Comparison of ENCODE assay signal across 8 cellular contexts in genomic region chr9:83957029-83957513, GRCh38. TPM values are rescaled to one million over a fixed set of nuclear protein-coding genes. Genes with fewer than 3 reads are reported as not detected.
DNase-seq lines count a peak whose midpoint lies in the region; ATAC-seq and TF ChIP-seq lines count a peak whose summit lies in the region.

No MANE protein-coding gene starts in this region.

- peak overlapping the region; percentile 89 for H3K4me3 ChIP-seq in CD4-positive, CD25-positive, alpha-beta regulatory T cell (ENCODE audit: low read depth, low read length)
- peak overlapping the region; percentile 78 for H3K4me3 ChIP-seq in choroid plexus epithelial cell (ENCODE audit: low read depth, low read length)

- peaks cover 0 to 26% (median 14%) of the 10 kb centered on the region in 4 donors for H3K4me1 Mint-ChIP-seq in CD4-positive, CD25-positive, alpha-beta regulatory T cell
- H3K4me1 Mint-ChIP-seq in IgD-negative memory B cell, result peaks cover 14 to 16% (median 14%) of the 10 kb centered on the region in 3 donors
- peaks cover 13 to 22% of the 10 kb centered on the region in 2 donors for H3K4me1 Mint-ChIP-seq in natural killer cell

- H3K9me3 Mint-ChIP-seq in CD4-positive, CD25-positive, alpha-beta regulatory T cell, result no peaks in the 10 kb centered on the region
- H3K9me3 Mint-ChIP-seq in IgD-negative memory B cell, result no peaks in the 10 kb centered on the region
- H3K9me3 Mint-ChIP-seq in natural killer cell, result no peaks in the 10 kb centered on the region

- H3K9me3 ChIP-seq in CD4-positive, CD25-positive, alpha-beta regulatory T cell (ENCODE audit: control insufficient read depth in 2 of 2, low read length in 2 of 2), result no peaks in the 10 kb centered on the region

- peak overlapping the region; percentile 96 to 99 (median 97) for H3K4me3 Mint-ChIP-seq in CD4-positive, CD25-positive, alpha-beta regulatory T cell
- peak overlapping the region; percentile 93 to 99 (median 98) for H3K4me3 Mint-ChIP-seq in IgD-negative memory B cell
- peak overlapping the region; percentile 97 for H3K4me3 Mint-ChIP-seq in natural killer cell

- intact Hi-C loops in natural killer cell (cut with micrococcal nuclease), result no loop called here

- H3K27ac Mint-ChIP-seq in CD4-positive, CD25-positive, alpha-beta regulatory T cell, result peak overlapping the region; percentile 82 to 98 (median 94)
- H3K27ac Mint-ChIP-seq in IgD-negative memory B cell, result peak overlapping the region; percentile 86 to 90 (median 86)
- peak overlapping the region; percentile 92 to 98 for H3K27ac Mint-ChIP-seq in natural killer cell

- TF ChIP-seq CTCF in choroid plexus epithelial cell (conservative IDR thresholded peaks at IDR 0.05; ENCODE audit: low read depth, low read length) (no peak), natural killer cell (IDR thresholded peaks at IDR 0.05) (no peak)

- DNase-seq in CD4-positive, CD25-positive, alpha-beta regulatory T cell, result peak in 1 of 3 donors; percentile 23
- peak; percentile 38 for DNase-seq in choroid plexus epithelial cell (ENCODE audit: low read depth)
- DNase-seq in natural killer cell, result no peak
- DNase-seq in kidney glomerular epithelial cell (lab: John Stamatoyannopoulos, UW), result no peak
- DNase-seq in AG08396 (ENCODE audit: low spot score), result no peak
- no peak for DNase-seq in SW480 (ENCODE audit: low spot score)
- DNase-seq in erythroblast (lab: John Stamatoyannopoulos, UW), result no peak

- H3K36me3 ChIP-seq in CD4-positive, CD25-positive, alpha-beta regulatory T cell (ENCODE audit: control insufficient read depth, insufficient read depth, low read length), result no peaks in the 10 kb centered on the region

- H3K27ac ChIP-seq in CD4-positive, CD25-positive, alpha-beta regulatory T cell (ENCODE audit: insufficient read depth, low read length, poor library complexity, severe bottlenecking), result peak overlapping the region; percentile 70

- H3K36me3 Mint-ChIP-seq in CD4-positive, CD25-positive, alpha-beta regulatory T cell, result no peaks in the 10 kb centered on the region
- no peaks in the 10 kb centered on the region for H3K36me3 Mint-ChIP-seq in IgD-negative memory B cell
- H3K36me3 Mint-ChIP-seq in natural killer cell, result no peaks in the 10 kb centered on the region

- peaks cover 18% of the 10 kb centered on the region for H3K4me1 ChIP-seq in CD4-positive, CD25-positive, alpha-beta regulatory T cell (ENCODE audit: control insufficient read depth, insufficient read depth, low read length, poor library complexity, severe bottlenecking)

- peak in 1 of 2 donors; percentile 32 for ATAC-seq in CD4-positive, CD25-positive, alpha-beta regulatory T cell (ENCODE audit: low read depth in 2 of 2)
- peak; percentile 43 to 49 (median 45) for ATAC-seq in natural killer cell

- no peaks in the 10 kb centered on the region for H3K27me3 Mint-ChIP-seq in CD4-positive, CD25-positive, alpha-beta regulatory T cell
- H3K27me3 Mint-ChIP-seq in IgD-negative memory B cell, result no peaks in the 10 kb centered on the region
- H3K27me3 Mint-ChIP-seq in natural killer cell (ENCODE audit: low read depth in 2 of 2), result no peaks in the 10 kb centered on the region

- no peaks in the 10 kb centered on the region for H3K27me3 ChIP-seq in CD4-positive, CD25-positive, alpha-beta regulatory T cell (ENCODE audit: control insufficient read depth, insufficient read depth, low read length)

- no peak for TF ChIP-seq POLR2A in erythroblast (IDR thresholded peaks at IDR 0.05; ENCODE audit: low read length)

RNA-seq across cellular contexts. Expression of gene HNRNPK, which starts 22.9 kb away (rescaled TPM):
- 617 TPM for total RNA-seq in CD4-positive, CD25-positive, alpha-beta regulatory T cell
- 1,000 to 10,000 TPM in 1 of 4 donors, 100 to 1,000 TPM in 3; 941 to 1,033 (median 952) TPM for polyA plus RNA-seq in CD4-positive, CD25-positive, alpha-beta regulatory T cell
- 763 TPM for polyA plus RNA-seq in IgD-negative memory B cell
- total RNA-seq in natural killer cell, result 100 to 1,000 TPM; 703 to 872 (median 771) TPM

RNA-seq across cellular contexts. Expression of gene RMI1, which starts 23.5 kb away (rescaled TPM):
- 2.8 TPM for total RNA-seq in CD4-positive, CD25-positive, alpha-beta regulatory T cell
- 1 to 10 TPM; 5.5 to 9.8 (median 7.7) TPM for polyA plus RNA-seq in CD4-positive, CD25-positive, alpha-beta regulatory T cell
- 5.4 TPM for polyA plus RNA-seq in IgD-negative memory B cell
- 1 to 10 TPM; 2.8 to 5.4 (median 3.0) TPM for total RNA-seq in natural killer cell

RNA-seq across cellular contexts. Expression of gene KIF27, which starts 35.8 kb away (rescaled TPM):
- total RNA-seq in CD4-positive, CD25-positive, alpha-beta regulatory T cell, result 2.9 TPM
- 1 to 10 TPM in 1 of 4 donors, under 1 TPM in 2, not detected in 1; 0.46 to 1.3 (median 0.59) TPM for polyA plus RNA-seq in CD4-positive, CD25-positive, alpha-beta regulatory T cell
- 1.4 TPM for polyA plus RNA-seq in IgD-negative memory B cell
- 1 to 10 TPM; 4.0 to 7.7 (median 4.6) TPM for total RNA-seq in natural killer cell
